Comparison of ENCODE assay signal across 15 cellular contexts in genomic region chr7:26356929-26357792, GRCh38.
"Had no signal": no experiment of that assay in that cellular context is flagged by ENCODE, and none has a peak within 500 bp of the region (broad histone marks: within the 10 kb centered on the region; RNA-seq: fewer than 3 reads in every experiment).

No MANE protein-coding gene starts in this region.

- H3K4me1 ChIP-seq: suprapubic skin, transverse colon had no signal

- H3K27me3 Mint-ChIP-seq: naive thymus-derived CD4-positive, alpha-beta T cell; stimulated activated naive CD8-positive, alpha-beta T cell treated with anti-CD3 and anti-CD28 coated beads, Interleukin-15, Interleukin-2, amounts not matched to agents 100 ng/mL and 50 ng/mL, for 24 hours had no signal

- H3K4me3 Mint-ChIP-seq: naive thymus-derived CD4-positive, alpha-beta T cell; stimulated activated naive CD8-positive, alpha-beta T cell treated with anti-CD3 and anti-CD28 coated beads, Interleukin-15, Interleukin-2, amounts not matched to agents 100 ng/mL and 50 ng/mL, for 24 hours had no signal

- H3K4me3 ChIP-seq: suprapubic skin, transverse colon had no signal

- ATAC-seq: activated naive CD4-positive, alpha-beta T cell treated with anti-CD3 and anti-CD28 coated beads, Interleukin-2, amount 50 U/mL, for 72 hours; naive thymus-derived CD4-positive, alpha-beta T cell had no signal

- DNase-seq: activated CD4-positive, alpha-beta T cell treated with anti-CD3 and anti-CD28 coated beads, Interleukin-2, amount 50 U/mL, for 1 hour; activated CD4-positive, CD25-positive, alpha-beta regulatory T cell treated with anti-CD3 and anti-CD28 coated beads, Interleukin-2, amount 50 U/mL, for 72 hours; activated CD8-positive, alpha-beta memory T cell treated with anti-CD3 and anti-CD28 coated beads for 24 hours; activated gamma-delta T cell treated with Interleukin-2 at 50 U/mL for 16 hours; cerebellar nuclear complex; cortex of kidney; mesendoderm; naive thymus-derived CD4-positive, alpha-beta T cell; posterior cingulate gyrus; retina; transverse colon had no signal

- H3K36me3 Mint-ChIP-seq: activated naive CD4-positive, alpha-beta T cell treated with anti-CD3 and anti-CD28 coated beads, Interleukin-2, amount 50 U/mL, for 72 hours had no signal

- H3K27ac Mint-ChIP-seq: activated naive CD4-positive, alpha-beta T cell treated with anti-CD3 and anti-CD28 coated beads, Interleukin-2, amount 50 U/mL, for 72 hours; naive thymus-derived CD4-positive, alpha-beta T cell; stimulated activated naive CD8-positive, alpha-beta T cell treated with anti-CD3 and anti-CD28 coated beads, Interleukin-15, Interleukin-2, amounts not matched to agents 100 ng/mL and 50 ng/mL, for 24 hours had no signal

- H3K36me3 ChIP-seq: suprapubic skin, transverse colon had no signal

- H3K9me3 Mint-ChIP-seq: activated naive CD4-positive, alpha-beta T cell treated with anti-CD3 and anti-CD28 coated beads, Interleukin-2, amount 50 U/mL, for 72 hours; naive thymus-derived CD4-positive, alpha-beta T cell; stimulated activated naive CD8-positive, alpha-beta T cell treated with anti-CD3 and anti-CD28 coated beads, Interleukin-15, Interleukin-2, amounts not matched to agents 100 ng/mL and 50 ng/mL, for 24 hours had no signal

- H3K27ac ChIP-seq: suprapubic skin, transverse colon had no signal

- H3K9me3 ChIP-seq: suprapubic skin, transverse colon had no signal

- H3K27me3 ChIP-seq: suprapubic skin, transverse colon had no signal

- FAIRE-seq: bronchial epithelial cell had no signal
